In genomic region chr7:87058739-87059524, GRCh38 we compare ENCODE assay signal across 8 cellular contexts. TPM values are rescaled to one million over a fixed set of nuclear protein-coding genes. Genes with fewer than 3 reads are reported as not detected.
DNase-seq lines count a peak whose midpoint lies in the region; ATAC-seq, FAIRE-seq and TF ChIP-seq lines count a peak whose summit lies in the region.

No MANE protein-coding gene starts in this region.

- H3K9me3 ChIP-seq in right cardiac atrium (ENCODE audit: control insufficient read depth, low read length) (no peaks in the 10 kb centered on the region), prostate gland (no peaks in the 10 kb centered on the region)

- peak; percentile 45 for ATAC-seq in HG02840 (IDR thresholded peaks at IDR 0.05; ENCODE audit: low FRiP score, unreplicated experiment)
- peak; percentile 54 for ATAC-seq in activated naive CD4-positive, alpha-beta T cell treated with anti-CD3 and anti-CD28 coated beads, Interleukin-2, amount 50 U/mL, for 72 hours
- peak in 1 of 2 donors; percentile 27 for ATAC-seq in right cardiac atrium

- WGBS in right cardiac atrium = under 1% methylated on average over 40 of the region's 40 CpGs
- WGBS in prostate gland = 1% methylated on average over 26 of the region's 40 CpGs

- intact Hi-C loops in right cardiac atrium (cut with DNase I) (loop anchor here in 2 of 4 donors (10.0 kb wide), 2 partner anchors 114 to 124 kb away; no protein-coding TSS in a partner anchor), prostate gland (cut with DNase I) (loop anchor here (5.0 to 10.0 kb wide), 2 partner anchors 112 to 166 kb away; no protein-coding TSS in a partner anchor)

- no peaks in the 10 kb centered on the region for H3K36me3 ChIP-seq in prostate gland

- DNase-seq in stimulated activated CD4-positive, alpha-beta T cell treated with anti-CD3 and anti-CD28 coated beads, Interleukin-1b, Interleukin-23, amount 100 ng/mL, for 48 hours = peak; percentile 2
- DNase-seq in stimulated activated CD4-positive, alpha-beta T cell treated with anti-CD3 and anti-CD28 coated beads, Interleukin-2, amount 100 ng/mL, for 48 hours = no peak
- DNase-seq in NCI-H345 treated with DMSO at 0.1 percent for 48 hours (lab: John Stamatoyannopoulos, UW; ENCODE audit: unreplicated experiment) (peak; percentile 11), right cardiac atrium (peak in 2 of 3 donors; percentile 18 to 21), prostate gland (ENCODE audit: low spot score) (peak; percentile 13), H54 (ENCODE audit: insufficient read length, low spot score) (no peak)
- no peak for DNase-seq in activated naive CD4-positive, alpha-beta T cell treated with anti-CD3 and anti-CD28 coated beads, Interleukin-2, amount 50 U/mL, for 72 hours (ENCODE audit: low spot score in 2 of 2)

- H3K27ac ChIP-seq in right cardiac atrium (ENCODE audit: low read length) = no peak overlapping the region
- H3K27ac ChIP-seq in prostate gland = peak overlapping the region; percentile 45 to 64

- H3K9me3 Mint-ChIP-seq in activated naive CD4-positive, alpha-beta T cell treated with anti-CD3 and anti-CD28 coated beads, Interleukin-2, amount 50 U/mL, for 72 hours = no peaks in the 10 kb centered on the region

- H3K4me3 ChIP-seq in right cardiac atrium (ENCODE audit: low read length) (peak overlapping the region; percentile 93), prostate gland (peak overlapping the region; percentile 50 to 65)

- FAIRE-seq in H54 (lab: Jason Lieb, UNC) = no peak

- no peak for TF ChIP-seq POLR2A in prostate gland (IDR thresholded peaks at IDR 0.05)
- TF ChIP-seq POLR2A in H54 (IDR thresholded peaks at IDR 0.05; ENCODE audit: low read depth, low read length) = no peak

- H3K27me3 ChIP-seq in right cardiac atrium (ENCODE audit: control insufficient read depth, insufficient read depth) = no peaks in the 10 kb centered on the region
- H3K27me3 ChIP-seq in prostate gland (replicated peaks; ENCODE audit: insufficient read depth) = no peaks in the 10 kb centered on the region

- TF ChIP-seq CTCF in prostate gland (IDR thresholded peaks at IDR 0.05) = no peak

- peak overlapping the region in 1 of 2 donors; percentile 34 for H3K27ac Mint-ChIP-seq in activated naive CD4-positive, alpha-beta T cell treated with anti-CD3 and anti-CD28 coated beads, Interleukin-2, amount 50 U/mL, for 72 hours

- H3K4me1 ChIP-seq in right cardiac atrium (ENCODE audit: control insufficient read depth, insufficient read depth, low read length) (peaks cover 5% of the 10 kb centered on the region), prostate gland (replicated peaks) (no peaks in the 10 kb centered on the region)

- no peaks in the 10 kb centered on the region for H3K36me3 Mint-ChIP-seq in activated naive CD4-positive, alpha-beta T cell treated with anti-CD3 and anti-CD28 coated beads, Interleukin-2, amount 50 U/mL, for 72 hours

RNA-seq across cellular contexts. Expression of gene ELAPOR2, which starts 0.5 kb away (rescaled TPM):
- total RNA-seq in activated naive CD4-positive, alpha-beta T cell treated with anti-CD3 and anti-CD28 coated beads, Interleukin-2, amount 50 U/mL, for 72 hours = 1 to 10 TPM; 2.3 to 4.1 TPM
- total RNA-seq in right cardiac atrium (10 to 100 TPM; 10.7 to 14.0 (median 12.6) TPM), prostate gland (10 to 100 TPM; 15.5 to 19.9 TPM)
- polyA plus RNA-seq in right cardiac atrium = 5.3 TPM

Comparison
In these comparisons a context has a peak if more than half of its experiments do, and no peak if none do; other contexts are left out.
1. DNase-seq: peak in stimulated activated CD4-positive, alpha-beta T cell treated with anti-CD3 and anti-CD28 coated beads, Interleukin-1b, Interleukin-23, amount 100 ng/mL, for 48 hours (single experiment), NCI-H345 treated with DMSO at 0.1 percent for 48 hours (single experiment), right cardiac atrium (2 of 3) and prostate gland (single experiment); none in stimulated activated CD4-positive, alpha-beta T cell treated with anti-CD3 and anti-CD28 coated beads, Interleukin-2, amount 100 ng/mL, for 48 hours (0 of 2), activated naive CD4-positive, alpha-beta T cell treated with anti-CD3 and anti-CD28 coated beads, Interleukin-2, amount 50 U/mL, for 72 hours (0 of 2) and H54 (single experiment).